In the genomic region with DNA sequence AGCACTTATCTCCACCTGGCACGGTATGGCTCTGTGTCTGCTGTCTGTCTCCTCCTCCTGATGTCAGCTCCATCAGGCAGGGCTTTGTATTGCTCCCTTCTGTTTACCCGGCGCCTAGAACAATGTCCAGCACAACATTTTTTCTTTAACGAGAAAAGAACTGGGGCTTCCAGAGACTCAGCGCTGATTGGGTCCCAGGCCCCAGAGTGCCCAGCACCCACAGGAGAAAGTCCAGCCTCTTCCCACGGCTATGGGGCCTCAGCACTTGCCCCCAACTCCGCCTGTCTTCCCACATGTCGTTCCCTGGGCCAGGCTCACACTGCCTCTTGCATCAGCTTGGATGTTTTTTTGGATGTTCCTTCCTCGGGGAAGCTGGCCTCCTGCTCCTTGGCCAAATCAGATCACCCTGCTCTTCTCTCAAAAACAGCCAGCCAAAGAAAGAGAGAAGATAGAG, we compare ENCODE assay signal across 1 cellular context.
TF ChIP-seq lines count a peak whose summit lies in the region.

No MANE protein-coding gene starts in this region.

TF ChIP-seq in HepG2, 621 proteins besides CTCF, POLR2A, EP300 and RAD21 (continued from another document and continues in another):
- TF ChIP-seq, protein P1, sequence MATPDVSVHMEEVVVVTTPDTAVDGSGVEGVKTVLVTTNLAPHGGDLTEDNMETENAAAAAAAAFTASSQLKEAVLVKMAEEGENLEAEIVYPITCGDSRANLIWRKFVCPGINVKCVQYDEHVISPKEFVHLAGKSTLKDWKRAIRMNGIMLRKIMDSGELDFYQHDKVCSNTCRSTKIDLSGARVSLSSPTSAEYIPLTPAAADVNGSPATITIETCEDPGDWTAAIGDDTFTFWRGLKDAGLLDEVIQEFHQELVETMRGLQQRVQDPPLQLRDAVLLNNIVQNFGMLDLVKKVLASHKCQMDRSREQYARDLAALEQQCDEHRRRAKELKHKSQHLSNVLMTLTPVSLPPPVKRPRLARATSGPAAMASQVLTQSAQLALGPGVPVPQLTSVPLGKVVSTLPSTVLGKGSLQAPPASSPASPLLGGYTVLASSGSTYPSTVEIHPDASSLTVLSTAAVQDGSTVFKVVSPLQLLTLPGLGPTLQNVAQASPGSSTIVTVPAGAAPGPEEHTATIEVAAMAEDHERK (CRISPR knock-in tag; IDR thresholded peaks at IDR 0.05; ENCODE audit: low read depth), result no peak
- peak; percentile 62; the same call in 1 of the 2 replicates for TF ChIP-seq ZNF331 (CRISPR knock-in tag; IDR thresholded peaks at IDR 0.05)
- no peak for TF ChIP-seq SETDB1 (CRISPR knock-in tag; IDR thresholded peaks at IDR 0.05; ENCODE audit: borderline replicate concordance)
- TF ChIP-seq ZNF558 (CRISPR knock-in tag; IDR thresholded peaks at IDR 0.05; ENCODE audit: borderline replicate concordance), result no peak
- no peak for TF ChIP-seq ZNF674 (CRISPR knock-in tag; IDR thresholded peaks at IDR 0.05; ENCODE audit: low read depth)
- TF ChIP-seq ZNF501 (CRISPR knock-in tag; IDR thresholded peaks at IDR 0.05), result no peak
- no peak for TF ChIP-seq SMC3 (IDR thresholded peaks at IDR 0.05; ENCODE audit: low read length)
- TF ChIP-seq, protein P2, sequence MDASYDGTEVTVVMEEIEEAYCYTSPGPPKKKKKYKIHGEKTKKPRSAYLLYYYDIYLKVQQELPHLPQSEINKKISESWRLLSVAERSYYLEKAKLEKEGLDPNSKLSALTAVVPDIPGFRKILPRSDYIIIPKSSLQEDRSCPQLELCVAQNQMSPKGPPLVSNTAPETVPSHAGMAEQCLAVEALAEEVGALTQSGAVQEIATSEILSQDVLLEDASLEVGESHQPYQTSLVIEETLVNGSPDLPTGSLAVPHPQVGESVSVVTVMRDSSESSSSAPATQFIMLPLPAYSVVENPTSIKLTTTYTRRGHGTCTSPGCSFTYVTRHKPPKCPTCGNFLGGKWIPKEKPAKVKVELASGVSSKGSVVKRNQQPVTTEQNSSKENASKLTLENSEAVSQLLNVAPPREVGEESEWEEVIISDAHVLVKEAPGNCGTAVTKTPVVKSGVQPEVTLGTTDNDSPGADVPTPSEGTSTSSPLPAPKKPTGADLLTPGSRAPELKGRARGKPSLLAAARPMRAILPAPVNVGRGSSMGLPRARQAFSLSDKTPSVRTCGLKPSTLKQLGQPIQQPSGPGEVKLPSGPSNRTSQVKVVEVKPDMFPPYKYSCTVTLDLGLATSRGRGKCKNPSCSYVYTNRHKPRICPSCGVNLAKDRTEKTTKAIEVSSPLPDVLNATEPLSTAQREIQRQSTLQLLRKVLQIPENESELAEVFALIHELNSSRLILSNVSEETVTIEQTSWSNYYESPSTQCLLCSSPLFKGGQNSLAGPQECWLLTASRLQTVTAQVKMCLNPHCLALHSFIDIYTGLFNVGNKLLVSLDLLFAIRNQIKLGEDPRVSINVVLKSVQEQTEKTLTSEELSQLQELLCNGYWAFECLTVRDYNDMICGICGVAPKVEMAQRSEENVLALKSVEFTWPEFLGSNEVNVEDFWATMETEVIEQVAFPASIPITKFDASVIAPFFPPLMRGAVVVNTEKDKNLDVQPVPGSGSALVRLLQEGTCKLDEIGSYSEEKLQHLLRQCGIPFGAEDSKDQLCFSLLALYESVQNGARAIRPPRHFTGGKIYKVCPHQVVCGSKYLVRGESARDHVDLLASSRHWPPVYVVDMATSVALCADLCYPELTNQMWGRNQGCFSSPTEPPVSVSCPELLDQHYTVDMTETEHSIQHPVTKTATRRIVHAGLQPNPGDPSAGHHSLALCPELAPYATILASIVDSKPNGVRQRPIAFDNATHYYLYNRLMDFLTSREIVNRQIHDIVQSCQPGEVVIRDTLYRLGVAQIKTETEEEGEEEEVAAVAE (CRISPR knock-in tag; IDR thresholded peaks at IDR 0.05; ENCODE audit: borderline replicate concordance), result no peak
- peak; percentile 85 for TF ChIP-seq FOXP1 (IDR thresholded peaks at IDR 0.05)
- TF ChIP-seq FOXP1 (CRISPR knock-in tag; IDR thresholded peaks at IDR 0.05), result peak; percentile 82
- TF ChIP-seq, protein P3, sequence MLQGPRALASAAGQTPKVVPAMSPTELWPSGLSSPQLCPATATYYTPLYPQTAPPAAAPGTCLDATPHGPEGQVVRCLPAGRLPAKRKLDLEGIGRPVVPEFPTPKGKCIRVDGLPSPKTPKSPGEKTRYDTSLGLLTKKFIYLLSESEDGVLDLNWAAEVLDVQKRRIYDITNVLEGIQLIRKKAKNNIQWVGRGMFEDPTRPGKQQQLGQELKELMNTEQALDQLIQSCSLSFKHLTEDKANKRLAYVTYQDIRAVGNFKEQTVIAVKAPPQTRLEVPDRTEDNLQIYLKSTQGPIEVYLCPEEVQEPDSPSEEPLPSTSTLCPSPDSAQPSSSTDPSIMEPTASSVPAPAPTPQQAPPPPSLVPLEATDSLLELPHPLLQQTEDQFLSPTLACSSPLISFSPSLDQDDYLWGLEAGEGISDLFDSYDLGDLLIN (CRISPR knock-in tag; IDR thresholded peaks at IDR 0.05; ENCODE audit: borderline replicate concordance), result no peak
- TF ChIP-seq ZNF563 (CRISPR knock-in tag; IDR thresholded peaks at IDR 0.05), result peak; percentile 75; the same call in 1 of the 2 replicates
- peak; percentile 15; the same call in 1 of the 2 replicates for TF ChIP-seq ERF (CRISPR knock-in tag; IDR thresholded peaks at IDR 0.05)
- 0 out of 2 replicates have a peak, but pooled peaks have one; percentile 26 for TF ChIP-seq ZNF264 (CRISPR knock-in tag; IDR thresholded peaks at IDR 0.05)
- TF ChIP-seq CHD2 (IDR thresholded peaks at IDR 0.05; ENCODE audit: low read depth, low read length), result no peak
- TF ChIP-seq MTA3 (CRISPR knock-in tag; IDR thresholded peaks at IDR 0.05), result no peak
- no peak for TF ChIP-seq KLF11 (CRISPR knock-in tag; IDR thresholded peaks at IDR 0.05)
- no peak for TF ChIP-seq EEA1 (CRISPR knock-in tag; IDR thresholded peaks at IDR 0.05; ENCODE audit: borderline replicate concordance)
- TF ChIP-seq, protein P4, sequence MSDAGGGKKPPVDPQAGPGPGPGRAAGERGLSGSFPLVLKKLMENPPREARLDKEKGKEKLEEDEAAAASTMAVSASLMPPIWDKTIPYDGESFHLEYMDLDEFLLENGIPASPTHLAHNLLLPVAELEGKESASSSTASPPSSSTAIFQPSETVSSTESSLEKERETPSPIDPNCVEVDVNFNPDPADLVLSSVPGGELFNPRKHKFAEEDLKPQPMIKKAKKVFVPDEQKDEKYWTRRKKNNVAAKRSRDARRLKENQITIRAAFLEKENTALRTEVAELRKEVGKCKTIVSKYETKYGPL (CRISPR knock-in tag; IDR thresholded peaks at IDR 0.05), result no peak
- TF ChIP-seq YEATS2 (CRISPR knock-in tag; IDR thresholded peaks at IDR 0.05; ENCODE audit: borderline replicate concordance), result peak; percentile 38; the same call in 1 of the 2 replicates
- TF ChIP-seq ZSCAN20 (CRISPR knock-in tag; IDR thresholded peaks at IDR 0.05; ENCODE audit: borderline replicate concordance), result no peak
- no peak for TF ChIP-seq DNMT1 (CRISPR knock-in tag; IDR thresholded peaks at IDR 0.05)
- 0 out of 2 replicates have a peak, but pooled peaks have one; percentile 36 for TF ChIP-seq NFYC (CRISPR knock-in tag; IDR thresholded peaks at IDR 0.05)
- TF ChIP-seq HOXA3 (CRISPR knock-in tag; IDR thresholded peaks at IDR 0.05), result peak; percentile 71; the same call in 1 of the 2 replicates
- TF ChIP-seq CCDC6 (CRISPR knock-in tag; IDR thresholded peaks at IDR 0.05), result no peak; the same call in 1 of the 2 replicates
- TF ChIP-seq, protein P5, sequence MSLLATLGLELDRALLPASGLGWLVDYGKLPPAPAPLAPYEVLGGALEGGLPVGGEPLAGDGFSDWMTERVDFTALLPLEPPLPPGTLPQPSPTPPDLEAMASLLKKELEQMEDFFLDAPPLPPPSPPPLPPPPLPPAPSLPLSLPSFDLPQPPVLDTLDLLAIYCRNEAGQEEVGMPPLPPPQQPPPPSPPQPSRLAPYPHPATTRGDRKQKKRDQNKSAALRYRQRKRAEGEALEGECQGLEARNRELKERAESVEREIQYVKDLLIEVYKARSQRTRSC (CRISPR knock-in tag; IDR thresholded peaks at IDR 0.05; ENCODE audit: low read depth), result no peak
- no peak for TF ChIP-seq GATA4 (IDR thresholded peaks at IDR 0.05; ENCODE audit: borderline replicate concordance, low read depth)
- TF ChIP-seq ZNF577 (CRISPR knock-in tag; IDR thresholded peaks at IDR 0.05; ENCODE audit: borderline replicate concordance, low read depth), result no peak
- no peak for TF ChIP-seq NR3C1 (CRISPR knock-in tag; IDR thresholded peaks at IDR 0.05)
- TF ChIP-seq RARA (CRISPR knock-in tag; IDR thresholded peaks at IDR 0.05), result 0 out of 2 replicates have a peak, but pooled peaks have one; percentile 13
- TF ChIP-seq, protein P6, sequence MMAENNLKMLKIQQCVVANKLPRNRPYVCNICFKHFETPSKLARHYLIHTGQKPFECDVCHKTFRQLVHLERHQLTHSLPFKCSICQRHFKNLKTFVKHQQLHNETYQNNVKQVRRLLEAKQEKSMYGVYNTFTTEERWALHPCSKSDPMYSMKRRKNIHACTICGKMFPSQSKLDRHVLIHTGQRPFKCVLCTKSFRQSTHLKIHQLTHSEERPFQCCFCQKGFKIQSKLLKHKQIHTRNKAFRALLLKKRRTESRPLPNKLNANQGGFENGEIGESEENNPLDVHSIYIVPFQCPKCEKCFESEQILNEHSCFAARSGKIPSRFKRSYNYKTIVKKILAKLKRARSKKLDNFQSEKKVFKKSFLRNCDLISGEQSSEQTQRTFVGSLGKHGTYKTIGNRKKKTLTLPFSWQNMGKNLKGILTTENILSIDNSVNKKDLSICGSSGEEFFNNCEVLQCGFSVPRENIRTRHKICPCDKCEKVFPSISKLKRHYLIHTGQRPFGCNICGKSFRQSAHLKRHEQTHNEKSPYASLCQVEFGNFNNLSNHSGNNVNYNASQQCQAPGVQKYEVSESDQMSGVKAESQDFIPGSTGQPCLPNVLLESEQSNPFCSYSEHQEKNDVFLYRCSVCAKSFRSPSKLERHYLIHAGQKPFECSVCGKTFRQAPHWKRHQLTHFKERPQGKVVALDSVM (CRISPR knock-in tag; IDR thresholded peaks at IDR 0.05), result no peak
- TF ChIP-seq ZNF891 (CRISPR knock-in tag; IDR thresholded peaks at IDR 0.05), result peak; percentile 6; the same call in 1 of the 2 replicates
- TF ChIP-seq, protein P7, sequence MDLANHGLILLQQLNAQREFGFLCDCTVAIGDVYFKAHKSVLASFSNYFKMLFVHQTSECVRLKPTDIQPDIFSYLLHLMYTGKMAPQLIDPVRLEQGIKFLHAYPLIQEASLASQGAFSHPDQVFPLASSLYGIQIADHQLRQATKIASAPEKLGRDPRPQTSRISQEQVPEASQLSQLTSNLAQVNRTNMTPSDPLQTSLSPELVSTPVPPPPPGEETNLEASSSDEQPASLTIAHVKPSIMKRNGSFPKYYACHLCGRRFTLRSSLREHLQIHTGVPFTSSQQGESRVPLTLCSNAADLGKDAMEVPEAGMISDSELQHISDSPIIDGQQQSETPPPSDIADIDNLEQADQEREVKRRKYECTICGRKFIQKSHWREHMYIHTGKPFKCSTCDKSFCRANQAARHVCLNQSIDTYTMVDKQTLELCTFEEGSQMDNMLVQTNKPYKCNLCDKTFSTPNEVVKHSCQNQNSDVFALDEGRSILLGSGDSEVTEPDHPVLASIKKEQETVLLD (CRISPR knock-in tag; IDR thresholded peaks at IDR 0.05; ENCODE audit: low read depth), result no peak
- TF ChIP-seq ZEB1 (IDR thresholded peaks at IDR 0.05; ENCODE audit: insufficient replicate concordance, low read depth), result peak; percentile 27
- TF ChIP-seq ZNF274 (CRISPR knock-in tag; IDR thresholded peaks at IDR 0.05), result no peak
- no peak for TF ChIP-seq KAT8 (CRISPR knock-in tag; IDR thresholded peaks at IDR 0.05)
- TF ChIP-seq SMARCC2 (IDR thresholded peaks at IDR 0.05), result no peak
- TF ChIP-seq BCL6 (CRISPR knock-in tag; IDR thresholded peaks at IDR 0.05), result 0 out of 2 replicates have a peak, but pooled peaks have one; percentile 36
- TF ChIP-seq, protein P8, sequence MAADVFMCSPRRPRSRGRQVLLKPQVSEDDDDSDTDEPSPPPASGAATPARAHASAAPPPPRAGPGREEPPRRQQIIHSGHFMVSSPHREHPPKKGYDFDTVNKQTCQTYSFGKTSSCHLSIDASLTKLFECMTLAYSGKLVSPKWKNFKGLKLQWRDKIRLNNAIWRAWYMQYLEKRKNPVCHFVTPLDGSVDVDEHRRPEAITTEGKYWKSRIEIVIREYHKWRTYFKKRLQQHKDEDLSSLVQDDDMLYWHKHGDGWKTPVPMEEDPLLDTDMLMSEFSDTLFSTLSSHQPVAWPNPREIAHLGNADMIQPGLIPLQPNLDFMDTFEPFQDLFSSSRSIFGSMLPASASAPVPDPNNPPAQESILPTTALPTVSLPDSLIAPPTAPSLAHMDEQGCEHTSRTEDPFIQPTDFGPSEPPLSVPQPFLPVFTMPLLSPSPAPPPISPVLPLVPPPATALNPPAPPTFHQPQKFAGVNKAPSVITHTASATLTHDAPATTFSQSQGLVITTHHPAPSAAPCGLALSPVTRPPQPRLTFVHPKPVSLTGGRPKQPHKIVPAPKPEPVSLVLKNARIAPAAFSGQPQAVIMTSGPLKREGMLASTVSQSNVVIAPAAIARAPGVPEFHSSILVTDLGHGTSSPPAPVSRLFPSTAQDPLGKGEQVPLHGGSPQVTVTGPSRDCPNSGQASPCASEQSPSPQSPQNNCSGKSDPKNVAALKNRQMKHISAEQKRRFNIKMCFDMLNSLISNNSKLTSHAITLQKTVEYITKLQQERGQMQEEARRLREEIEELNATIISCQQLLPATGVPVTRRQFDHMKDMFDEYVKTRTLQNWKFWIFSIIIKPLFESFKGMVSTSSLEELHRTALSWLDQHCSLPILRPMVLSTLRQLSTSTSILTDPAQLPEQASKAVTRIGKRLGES (CRISPR knock-in tag; IDR thresholded peaks at IDR 0.05; ENCODE audit: borderline replicate concordance), result no peak
- TF ChIP-seq ZNF121 (CRISPR knock-in tag; IDR thresholded peaks at IDR 0.05), result peak; percentile 98
- TF ChIP-seq SIN3B (IDR thresholded peaks at IDR 0.05; ENCODE audit: low read length), result no peak
- peak; percentile 19 for TF ChIP-seq ZNF781 (CRISPR knock-in tag; IDR thresholded peaks at IDR 0.05; ENCODE audit: borderline replicate concordance, not compliant biosample characterization)
- 0 out of 2 replicates have a peak, but pooled peaks have one; percentile 31 for TF ChIP-seq ARID2 (CRISPR knock-in tag; IDR thresholded peaks at IDR 0.05; ENCODE audit: borderline replicate concordance)
- no peak for TF ChIP-seq ZSCAN9 (CRISPR knock-in tag; IDR thresholded peaks at IDR 0.05; ENCODE audit: borderline replicate concordance)
- peak; percentile 45; the same call in 1 of the 2 replicates for TF ChIP-seq RFXAP (CRISPR knock-in tag; IDR thresholded peaks at IDR 0.05; ENCODE audit: borderline replicate concordance)
- TF ChIP-seq ZNF256 (CRISPR knock-in tag; conservative IDR thresholded peaks at IDR 0.05), result no peak
- no peak for TF ChIP-seq ZNF333 (CRISPR knock-in tag; IDR thresholded peaks at IDR 0.05; ENCODE audit: borderline replicate concordance)
- TF ChIP-seq ZNF234 (CRISPR knock-in tag; conservative IDR thresholded peaks at IDR 0.05), result no peak
